In the genomic region with DNA sequence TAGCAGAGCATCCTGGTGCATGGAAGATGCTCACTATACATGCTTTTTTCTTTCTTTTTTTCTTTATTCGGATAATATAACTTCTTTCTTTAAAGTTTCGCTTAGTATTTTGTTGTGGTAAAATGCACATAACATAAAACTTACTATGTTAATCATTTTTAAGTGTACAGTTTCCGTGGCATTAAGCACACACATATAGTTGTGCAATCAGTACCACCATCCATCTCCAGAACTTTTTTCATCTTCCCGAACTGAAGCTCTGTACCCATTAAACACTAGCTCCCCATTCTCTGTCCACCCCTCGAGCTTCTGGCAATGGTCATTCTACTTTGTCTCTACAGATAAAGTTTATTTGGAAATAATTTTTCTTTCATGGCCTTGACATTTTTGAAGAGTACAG, we compare ENCODE assay signal across 1 cellular context.
TF ChIP-seq lines count a peak whose summit lies in the region.

No MANE protein-coding gene starts in this region.

TF ChIP-seq in K562, 482 proteins besides CTCF, POLR2A, EP300 and RAD21:
- TF ChIP-seq, protein P1, sequence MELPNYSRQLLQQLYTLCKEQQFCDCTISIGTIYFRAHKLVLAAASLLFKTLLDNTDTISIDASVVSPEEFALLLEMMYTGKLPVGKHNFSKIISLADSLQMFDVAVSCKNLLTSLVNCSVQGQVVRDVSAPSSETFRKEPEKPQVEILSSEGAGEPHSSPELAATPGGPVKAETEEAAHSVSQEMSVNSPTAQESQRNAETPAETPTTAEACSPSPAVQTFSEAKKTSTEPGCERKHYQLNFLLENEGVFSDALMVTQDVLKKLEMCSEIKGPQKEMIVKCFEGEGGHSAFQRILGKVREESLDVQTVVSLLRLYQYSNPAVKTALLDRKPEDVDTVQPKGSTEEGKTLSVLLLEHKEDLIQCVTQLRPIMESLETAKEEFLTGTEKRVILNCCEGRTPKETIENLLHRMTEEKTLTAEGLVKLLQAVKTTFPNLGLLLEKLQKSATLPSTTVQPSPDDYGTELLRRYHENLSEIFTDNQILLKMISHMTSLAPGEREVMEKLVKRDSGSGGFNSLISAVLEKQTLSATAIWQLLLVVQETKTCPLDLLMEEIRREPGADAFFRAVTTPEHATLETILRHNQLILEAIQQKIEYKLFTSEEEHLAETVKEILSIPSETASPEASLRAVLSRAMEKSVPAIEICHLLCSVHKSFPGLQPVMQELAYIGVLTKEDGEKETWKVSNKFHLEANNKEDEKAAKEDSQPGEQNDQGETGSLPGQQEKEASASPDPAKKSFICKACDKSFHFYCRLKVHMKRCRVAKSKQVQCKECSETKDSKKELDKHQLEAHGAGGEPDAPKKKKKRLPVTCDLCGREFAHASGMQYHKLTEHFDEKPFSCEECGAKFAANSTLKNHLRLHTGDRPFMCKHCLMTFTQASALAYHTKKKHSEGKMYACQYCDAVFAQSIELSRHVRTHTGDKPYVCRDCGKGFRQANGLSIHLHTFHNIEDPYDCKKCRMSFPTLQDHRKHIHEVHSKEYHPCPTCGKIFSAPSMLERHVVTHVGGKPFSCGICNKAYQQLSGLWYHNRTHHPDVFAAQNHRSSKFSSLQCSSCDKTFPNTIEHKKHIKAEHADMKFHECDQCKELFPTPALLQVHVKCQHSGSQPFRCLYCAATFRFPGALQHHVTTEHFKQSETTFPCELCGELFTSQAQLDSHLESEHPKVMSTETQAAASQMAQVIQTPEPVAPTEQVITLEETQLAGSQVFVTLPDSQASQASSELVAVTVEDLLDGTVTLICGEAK (IDR thresholded peaks at IDR 0.05): peak; percentile 82
- TF ChIP-seq, protein P1 (CRISPR knock-in tag; IDR thresholded peaks at IDR 0.05): 0 out of 2 replicates have a peak, but pooled peaks have one; percentile 15
- TF ChIP-seq CEBPB (tag; IDR thresholded peaks at IDR 0.05) (peak; percentile 74), CEBPG (CRISPR knock-in tag; IDR thresholded peaks at IDR 0.05) (no peak), CEBPG (tag; conservative IDR thresholded peaks at IDR 0.05 in 1 of 2, IDR thresholded peaks at IDR 0.05 in 1 of 2) (peak; percentile 38 to 74), SOX6 (IDR thresholded peaks at IDR 0.05) (no peak), ZNF316 (IDR thresholded peaks at IDR 0.05) (no peak), HDAC6 (IDR thresholded peaks at IDR 0.05; ENCODE audit: low read depth, low read length) (no peak)
